In the genomic region with DNA sequence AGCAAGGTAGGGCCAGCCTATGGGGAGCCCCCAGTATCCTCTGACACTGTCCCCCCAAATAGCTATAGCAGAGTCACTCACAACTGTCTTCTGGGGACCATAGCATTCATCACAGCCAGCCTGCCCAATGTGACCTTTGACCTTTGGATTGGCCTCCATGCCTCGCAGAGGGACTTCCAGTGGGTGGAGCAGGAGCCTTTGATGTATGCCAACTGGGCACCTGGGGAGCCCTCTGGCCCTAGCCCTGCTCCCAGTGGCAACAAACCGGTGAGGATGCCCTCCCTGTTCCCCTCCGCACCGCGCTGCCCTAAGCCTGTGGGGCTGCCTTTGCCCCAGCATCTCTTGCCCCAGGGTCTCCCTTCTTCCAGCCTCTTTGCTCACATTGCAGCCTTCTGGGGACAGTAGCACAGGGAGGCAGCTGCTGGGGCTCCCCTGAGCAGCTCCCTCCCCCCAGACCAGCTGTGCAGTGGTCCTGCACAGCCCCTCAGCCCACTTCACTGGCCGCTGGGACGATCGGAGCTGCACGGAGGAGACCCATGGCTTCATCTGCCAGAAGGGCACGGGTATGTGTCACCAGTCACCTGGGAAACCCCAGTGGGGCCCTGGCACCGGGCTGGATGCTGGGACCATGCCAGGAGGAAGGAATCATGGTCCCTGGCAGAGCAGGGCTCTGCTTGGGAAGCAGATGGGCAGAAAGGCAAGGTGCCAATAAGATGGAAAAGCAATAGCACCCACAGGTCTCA, we compare ENCODE assay signal across 1 cellular context.
TF ChIP-seq lines count a peak whose summit lies in the region.

No MANE protein-coding gene starts in this region.

TF ChIP-seq in HepG2, 621 proteins besides CTCF, POLR2A, EP300 and RAD21 (continued from another document):
- TF ChIP-seq, protein P1, sequence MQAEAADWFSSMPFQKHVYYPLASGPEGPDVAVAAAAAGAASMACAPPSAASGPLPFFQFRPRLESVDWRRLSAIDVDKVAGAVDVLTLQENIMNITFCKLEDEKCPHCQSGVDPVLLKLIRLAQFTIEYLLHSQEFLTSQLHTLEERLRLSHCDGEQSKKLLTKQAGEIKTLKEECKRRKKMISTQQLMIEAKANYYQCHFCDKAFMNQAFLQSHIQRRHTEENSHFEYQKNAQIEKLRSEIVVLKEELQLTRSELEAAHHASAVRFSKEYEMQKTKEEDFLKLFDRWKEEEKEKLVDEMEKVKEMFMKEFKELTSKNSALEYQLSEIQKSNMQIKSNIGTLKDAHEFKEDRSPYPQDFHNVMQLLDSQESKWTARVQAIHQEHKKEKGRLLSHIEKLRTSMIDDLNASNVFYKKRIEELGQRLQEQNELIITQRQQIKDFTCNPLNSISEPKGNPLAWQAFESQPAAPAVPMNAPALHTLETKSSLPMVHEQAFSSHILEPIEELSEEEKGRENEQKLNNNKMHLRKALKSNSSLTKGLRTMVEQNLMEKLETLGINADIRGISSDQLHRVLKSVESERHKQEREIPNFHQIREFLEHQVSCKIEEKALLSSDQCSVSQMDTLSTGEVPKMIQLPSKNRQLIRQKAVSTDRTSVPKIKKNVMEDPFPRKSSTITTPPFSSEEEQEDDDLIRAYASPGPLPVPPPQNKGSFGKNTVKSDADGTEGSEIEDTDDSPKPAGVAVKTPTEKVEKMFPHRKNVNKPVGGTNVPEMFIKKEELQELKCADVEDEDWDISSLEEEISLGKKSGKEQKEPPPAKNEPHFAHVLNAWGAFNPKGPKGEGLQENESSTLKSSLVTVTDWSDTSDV (CRISPR knock-in tag; IDR thresholded peaks at IDR 0.05): no peak
- TF ChIP-seq NR2F1 (CRISPR knock-in tag; IDR thresholded peaks at IDR 0.05) (0 out of 4 replicates have a peak, but pooled peaks of 1 of the 2 experiments have one; percentile 30), RXRA (CRISPR knock-in tag; IDR thresholded peaks at IDR 0.05) (no peak), HNRNPL (IDR thresholded peaks at IDR 0.05; ENCODE audit: low read depth, low read length) (0 out of 2 replicates have a peak, but pooled peaks have one; percentile 61), GATA4 (IDR thresholded peaks at IDR 0.05; ENCODE audit: borderline replicate concordance, low read depth) (no peak), AKAP8 (CRISPR knock-in tag; IDR thresholded peaks at IDR 0.05) (no peak), ZMAT5 (CRISPR knock-in tag; IDR thresholded peaks at IDR 0.05; ENCODE audit: borderline replicate concordance, low read depth) (no peak), NR2F6 (IDR thresholded peaks at IDR 0.05) (peak; percentile 54), NR2F6 (CRISPR knock-in tag; IDR thresholded peaks at IDR 0.05) (no peak)
- TF ChIP-seq, protein P2, sequence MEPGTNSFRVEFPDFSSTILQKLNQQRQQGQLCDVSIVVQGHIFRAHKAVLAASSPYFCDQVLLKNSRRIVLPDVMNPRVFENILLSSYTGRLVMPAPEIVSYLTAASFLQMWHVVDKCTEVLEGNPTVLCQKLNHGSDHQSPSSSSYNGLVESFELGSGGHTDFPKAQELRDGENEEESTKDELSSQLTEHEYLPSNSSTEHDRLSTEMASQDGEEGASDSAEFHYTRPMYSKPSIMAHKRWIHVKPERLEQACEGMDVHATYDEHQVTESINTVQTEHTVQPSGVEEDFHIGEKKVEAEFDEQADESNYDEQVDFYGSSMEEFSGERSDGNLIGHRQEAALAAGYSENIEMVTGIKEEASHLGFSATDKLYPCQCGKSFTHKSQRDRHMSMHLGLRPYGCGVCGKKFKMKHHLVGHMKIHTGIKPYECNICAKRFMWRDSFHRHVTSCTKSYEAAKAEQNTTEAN (CRISPR knock-in tag; conservative IDR thresholded peaks at IDR 0.05): no peak
